In genomic region chr2:119242276-119243119, GRCh38 we compare ENCODE assay signal across 21 cellular contexts. TPM values are rescaled to one million over a fixed set of nuclear protein-coding genes. Genes with fewer than 3 reads are reported as not detected.
A peak's percentile ranks its signal among the peaks of the same experiment; 100 is the strongest.
DNase-seq lines count a peak whose midpoint lies in the region; ATAC-seq, FAIRE-seq and TF ChIP-seq lines count a peak whose summit lies in the region.
"Had no signal": no experiment of that assay in that cellular context is flagged by ENCODE, and none has a peak within 500 bp of the region (broad histone marks: within the 10 kb centered on the region; RNA-seq: fewer than 3 reads in every experiment).

No MANE protein-coding gene starts in this region.

- peak overlapping the region; percentile 94 for H2BK15ac ChIP-seq in neuronal stem cell (ENCODE audit: low read length)

- H2BK5ac ChIP-seq in neuronal stem cell (ENCODE audit: low read length) = no peak overlapping the region

- no peak overlapping the region for H3K4me3 Mint-ChIP-seq in GM23338
- H3K4me3 Mint-ChIP-seq: activated naive CD8-positive, alpha-beta T cell treated with anti-CD3 and anti-CD28 coated beads, Interleukin-2, amount 10 ng/mL, durations not matched to agents 7 days and 5 days; brain; neural progenitor cell; stimulated activated naive CD8-positive, alpha-beta T cell treated with anti-CD3 and anti-CD28 coated beads, Interleukin-15, Interleukin-2, amounts not matched to agents 100 ng/mL and 50 ng/mL, for 24 hours had no signal

- H2AFZ ChIP-seq in neuronal stem cell (ENCODE audit: low read length) (no peak overlapping the region), GM23338 (no peak overlapping the region)
- H2AFZ ChIP-seq: neural progenitor cell had no signal

- no peak for FAIRE-seq in frontal cortex (lab: Jason Lieb, UNC)
- FAIRE-seq: endothelial cell of umbilical vein had no signal

- H3K27ac ChIP-seq in neuronal stem cell (replicated peaks; ENCODE audit: low read length) (no peak overlapping the region), GM23338 (ENCODE audit: low read depth) (no peak overlapping the region)
- H3K27ac ChIP-seq: neural progenitor cell, Peyer's patch had no signal

- no peak overlapping the region for H4K91ac ChIP-seq in neuronal stem cell (ENCODE audit: low read depth, low read length, poor library complexity)

- peaks cover 28% of the 10 kb centered on the region for H3K4me1 Mint-ChIP-seq in GM23338
- H3K4me1 Mint-ChIP-seq: activated naive CD8-positive, alpha-beta T cell treated with anti-CD3 and anti-CD28 coated beads, Interleukin-2, amount 10 ng/mL, durations not matched to agents 7 days and 5 days had no signal

- H3F3A ChIP-seq in GM23338 (replicated peaks; ENCODE audit: low read depth) = 0 out of 2 replicates have a peak, but pooled peaks cover 3% of the 10 kb centered on the region

- peak overlapping the region; percentile 7 for H3K14ac ChIP-seq in neuronal stem cell (ENCODE audit: low read length)

- H4K8ac ChIP-seq in neuronal stem cell (ENCODE audit: low read depth, low read length) = no peak overlapping the region

- peak; percentile 72 for DNase-seq in DMS53 treated with DMSO at 0.1 percent for 48 hours (lab: John Stamatoyannopoulos, UW; ENCODE audit: unreplicated experiment)
- DNase-seq in NCI-H1436 treated with DMSO at 0.1 percent for 48 hours (lab: John Stamatoyannopoulos, UW) = peak; percentile 93
- DNase-seq in NCI-H69 (lab: John Stamatoyannopoulos, UW) = peak; percentile 89
- no peak for DNase-seq in neuronal stem cell (ENCODE audit: low spot score)
- DNase-seq in ACHN = no peak
- DNase-seq in frontal cortex (ENCODE audit: low spot score in 2 of 2) = no peak
- no peak for DNase-seq in GM23338 (ENCODE audit: low spot score)
- no peak for DNase-seq in activated effector memory CD4-positive, alpha-beta T cell treated with Interleukin-2 at 50 U/mL for 16 hours
- DNase-seq: activated naive CD8-positive, alpha-beta T cell treated with anti-CD3 and anti-CD28 coated beads, Interleukin-2, amount 10 ng/mL, durations not matched to agents 7 days and 5 days; foreskin fibroblast; HCEC 1CT; KBM-7; Peyer's patch; T1000 had no signal

- H3K9me2 ChIP-seq in GM23338 (ENCODE audit: insufficient read depth) = no peaks in the 10 kb centered on the region

- TF ChIP-seq CTCF in GM23338 (conservative IDR thresholded peaks at IDR 0.05; ENCODE audit: low read depth in 2 of 2) = no peak

- H2BK120ac ChIP-seq in neuronal stem cell (ENCODE audit: low read depth, low read length) = no peak overlapping the region

- ATAC-seq in GM23338 = no peak
- ATAC-seq: activated CD4-positive, CD25-positive, alpha-beta regulatory T cell treated with anti-CD3 and anti-CD28 coated beads, Interleukin-2, amount 50 U/mL, for 24 hours; SK-N-SH treated with all-trans-retinoic acid at 6 μM for 48 hours had no signal

- H3K27ac Mint-ChIP-seq in GM23338 = no peak overlapping the region
- H3K27ac Mint-ChIP-seq: activated naive CD8-positive, alpha-beta T cell treated with anti-CD3 and anti-CD28 coated beads, Interleukin-2, amount 10 ng/mL, durations not matched to agents 7 days and 5 days; neural progenitor cell; stimulated activated naive CD8-positive, alpha-beta T cell treated with anti-CD3 and anti-CD28 coated beads, Interleukin-15, Interleukin-2, amounts not matched to agents 100 ng/mL and 50 ng/mL, for 24 hours had no signal

- no peak overlapping the region for H3K4ac ChIP-seq in neuronal stem cell (ENCODE audit: low read length)

- H3K79me2 ChIP-seq in GM23338 (replicated peaks; ENCODE audit: insufficient read depth) = no peaks in the 10 kb centered on the region

- H3K9me3 ChIP-seq in neuronal stem cell (replicated peaks in 1 of 2; ENCODE audit: control insufficient read depth in 2 of 2, insufficient read depth in 1 of 2, low read depth in 1 of 2, low read length in 2 of 2) = peaks cover 0 to 2% of the 10 kb centered on the region in 2 donors
- H3K9me3 ChIP-seq: Peyer's patch had no signal

- H3K27me3 ChIP-seq in neuronal stem cell (ENCODE audit: control insufficient read depth in 3 of 3, insufficient read depth in 3 of 3, low read depth in 1 of 3, low read length in 3 of 3) (peaks cover 0 to 37% (median 0%) of the 10 kb centered on the region in 3 experiments), GM23338 (ENCODE audit: insufficient read depth) (no peaks in the 10 kb centered on the region)
- H3K27me3 ChIP-seq: neural progenitor cell, Peyer's patch had no signal

- no peaks in the 10 kb centered on the region for H3K79me1 ChIP-seq in neuronal stem cell (ENCODE audit: low read depth, low read length)

- no peaks in the 10 kb centered on the region for H3K36me3 ChIP-seq in neuronal stem cell (replicated peaks in 1 of 2; ENCODE audit: control insufficient read depth in 2 of 2, insufficient read depth in 2 of 2, low read length in 2 of 2)
- no peaks in the 10 kb centered on the region for H3K36me3 ChIP-seq in GM23338 (ENCODE audit: insufficient read depth)
- H3K36me3 ChIP-seq: neural progenitor cell, Peyer's patch had no signal

- H3K9ac ChIP-seq in neuronal stem cell (ENCODE audit: low read depth, low read length, poor library complexity) = no peak overlapping the region
- H3K9ac ChIP-seq: neural progenitor cell had no signal

- no CpG with 5 or more reads among the region's 17 CpGs for WGBS in neuronal stem cell (ENCODE audit: extremely low coverage in 2 of 2, insufficient read length in 2 of 2, insufficient replicate concordance in 1 of 2), 2 donors

- no peaks in the 10 kb centered on the region for H3K9me3 Mint-ChIP-seq in GM23338
- H3K9me3 Mint-ChIP-seq: activated naive CD8-positive, alpha-beta T cell treated with anti-CD3 and anti-CD28 coated beads, Interleukin-2, amount 10 ng/mL, durations not matched to agents 7 days and 5 days; stimulated activated naive CD8-positive, alpha-beta T cell treated with anti-CD3 and anti-CD28 coated beads, Interleukin-15, Interleukin-2, amounts not matched to agents 100 ng/mL and 50 ng/mL, for 24 hours had no signal

- H3K4me1 ChIP-seq in neuronal stem cell (ENCODE audit: control insufficient read depth in 2 of 2, insufficient read depth in 1 of 2, low read depth in 1 of 2, low read length in 2 of 2) (peaks cover 7 to 9% of the 10 kb centered on the region in 2 donors), GM23338 (ENCODE audit: insufficient read depth) (peaks cover 21% of the 10 kb centered on the region)

- H3K18ac ChIP-seq in neuronal stem cell (ENCODE audit: low read length) = no peak overlapping the region

- H3K36me3 Mint-ChIP-seq in GM23338 (ENCODE audit: low read depth) = peaks cover 27% of the 10 kb centered on the region
- H3K36me3 Mint-ChIP-seq: activated naive CD8-positive, alpha-beta T cell treated with anti-CD3 and anti-CD28 coated beads, Interleukin-2, amount 10 ng/mL, durations not matched to agents 7 days and 5 days; brain; neural progenitor cell had no signal

- peak overlapping the region; percentile 10 for H2AK5ac ChIP-seq in neuronal stem cell (ENCODE audit: low read depth, low read length)

- in situ Hi-C loops in ACHN (cut with HindIII; ENCODE audit: low pct_ligation_motif_present, low pct_unique_long_range_greater_than_20kb, low sequenced_read_pairs) = no loop called here

- H3K23ac ChIP-seq in neuronal stem cell (ENCODE audit: low read depth, low read length, poor library complexity) = no peak overlapping the region

- H3K4me2 ChIP-seq in neuronal stem cell (ENCODE audit: insufficient read depth, low read length, poor library complexity, severe bottlenecking) = no peak overlapping the region
- no peak overlapping the region for H3K4me2 ChIP-seq in GM23338
- H3K4me2 ChIP-seq: neural progenitor cell had no signal

- peaks cover 15% of the 10 kb centered on the region for H3K27me3 Mint-ChIP-seq in GM23338 (ENCODE audit: insufficient read depth, low read depth, poor library complexity)
- H3K27me3 Mint-ChIP-seq: stimulated activated naive CD8-positive, alpha-beta T cell treated with anti-CD3 and anti-CD28 coated beads, Interleukin-15, Interleukin-2, amounts not matched to agents 100 ng/mL and 50 ng/mL, for 24 hours had no signal

- H4K20me1 ChIP-seq in GM23338 (replicated peaks; ENCODE audit: insufficient read depth) = no peaks in the 10 kb centered on the region; the same call in 1 of the 2 replicates

- H3K4me3 ChIP-seq in neuronal stem cell (ENCODE audit: low read length in 2 of 2) = no peak overlapping the region
- no peak overlapping the region for H3K4me3 ChIP-seq in GM23338
- H3K4me3 ChIP-seq: coronary artery, neural progenitor cell, Peyer's patch had no signal

- H2BK12ac ChIP-seq in neuronal stem cell (ENCODE audit: low read length) = no peak overlapping the region

TF ChIP-seq in GM23338, 12 proteins besides CTCF, POLR2A, EP300 and RAD21:
- no peak for TF ChIP-seq POLR2AphosphoS5 (IDR thresholded peaks at IDR 0.05; ENCODE audit: low read depth)

RNA-seq across cellular contexts. Expression of gene STEAP3, which starts 18.9 kb away (rescaled TPM):
- polyA plus RNA-seq in neuronal stem cell (2013, experiment 1 of 2) = 0.47 TPM
- 0.54 TPM for polyA plus RNA-seq in neuronal stem cell (2013, experiment 2 of 2)
- under 0.01 TPM for total RNA-seq in frontal cortex
- total RNA-seq in GM23338 (2014; rRNA removed; shearing (Covaris generic)) = 18.2 and 27.3 TPM in 2 replicates
- 7.5 and 8.6 TPM in 2 replicates for polyA plus RNA-seq in GM23338 (2016; fragmentation: Nextera tagmentation; extraction: Ambion mirVana)

Comparison
In these comparisons a context has a peak if more than half of its experiments do, and no peak if none do; other contexts are left out.
1. DNase-seq: peak in DMS53 treated with DMSO at 0.1 percent for 48 hours (single experiment), NCI-H1436 treated with DMSO at 0.1 percent for 48 hours (single experiment) and NCI-H69 (single experiment); none in neuronal stem cell (single experiment), ACHN (single experiment), frontal cortex (0 of 2), GM23338 (single experiment) and activated effector memory CD4-positive, alpha-beta T cell treated with Interleukin-2 at 50 U/mL for 16 hours (single experiment).
2. RNA of gene STEAP3, which starts 18.9 kb away (total RNA-seq): 18.2 to 27.3 TPM in GM23338; under 0.01 TPM in frontal cortex (single experiment); every median in the first group is over 10 times any median in the second.